ENCODE assay signal across 1 cellular context in genomic region chr3:63911395-63911900, GRCh38.
TF ChIP-seq lines count a peak whose summit lies in the region.

No MANE protein-coding gene starts in this region.

TF ChIP-seq in K562, 482 proteins besides CTCF, POLR2A, EP300 and RAD21:
- TF ChIP-seq PCBP1 (IDR thresholded peaks at IDR 0.05; ENCODE audit: low read depth, low read length, poor library complexity, severe bottlenecking) (peak; percentile 35), RBM34 (IDR thresholded peaks at IDR 0.05; ENCODE audit: borderline replicate concordance, insufficient read depth, low read length) (no peak), KLF10 (CRISPR knock-in tag; IDR thresholded peaks at IDR 0.05) (no peak), SRSF1 (IDR thresholded peaks at IDR 0.05; ENCODE audit: low read depth, low read length) (no peak), RBM25 (IDR thresholded peaks at IDR 0.05; ENCODE audit: low read depth, low read length, severe bottlenecking) (no peak), SAP30 (IDR thresholded peaks at IDR 0.05; ENCODE audit: borderline replicate concordance, insufficient read depth, low read depth, low read length, poor library complexity, severe bottlenecking) (peak; percentile 45), CREB3L1 (IDR thresholded peaks at IDR 0.05; ENCODE audit: borderline replicate concordance, low read depth) (0 out of 2 replicates have a peak, but pooled peaks have one; percentile 7), ZNF77 (CRISPR knock-in tag; IDR thresholded peaks at IDR 0.05) (no peak), MGA (IDR thresholded peaks at IDR 0.05) (peak; percentile 22; the same call in 1 of the 2 replicates), MYC (IDR thresholded peaks at IDR 0.05; ENCODE audit: low read depth, low read length) (0 out of 2 replicates have a peak, but pooled peaks have one; percentile 15), MYC (CRISPR knock-in tag; IDR thresholded peaks at IDR 0.05; ENCODE audit: borderline replicate concordance, low read depth) (no peak), USF2 (CRISPR knock-in tag; IDR thresholded peaks at IDR 0.05) (no peak), ZKSCAN1 (IDR thresholded peaks at IDR 0.05; ENCODE audit: low read depth, low read length) (0 out of 2 replicates have a peak, but pooled peaks have one; percentile 27)
- TF ChIP-seq, protein P1, sequence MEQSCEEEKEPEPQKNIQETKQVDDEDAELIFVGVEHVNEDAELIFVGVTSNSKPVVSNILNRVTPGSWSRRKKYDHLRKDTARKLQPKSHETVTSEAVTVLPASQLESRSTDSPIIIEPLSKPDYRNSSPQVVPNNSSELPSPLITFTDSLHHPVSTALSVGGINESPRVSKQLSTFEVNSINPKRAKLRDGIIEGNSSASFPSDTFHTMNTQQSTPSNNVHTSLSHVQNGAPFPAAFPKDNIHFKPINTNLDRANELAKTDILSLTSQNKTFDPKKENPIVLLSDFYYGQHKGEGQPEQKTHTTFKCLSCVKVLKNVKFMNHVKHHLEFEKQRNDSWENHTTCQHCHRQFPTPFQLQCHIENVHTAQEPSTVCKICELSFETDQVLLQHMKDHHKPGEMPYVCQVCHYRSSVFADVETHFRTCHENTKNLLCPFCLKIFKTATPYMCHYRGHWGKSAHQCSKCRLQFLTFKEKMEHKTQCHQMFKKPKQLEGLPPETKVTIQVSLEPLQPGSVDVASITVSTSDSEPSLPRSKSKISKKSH (CRISPR knock-in tag; IDR thresholded peaks at IDR 0.05), result no peak
- TF ChIP-seq, protein P2, sequence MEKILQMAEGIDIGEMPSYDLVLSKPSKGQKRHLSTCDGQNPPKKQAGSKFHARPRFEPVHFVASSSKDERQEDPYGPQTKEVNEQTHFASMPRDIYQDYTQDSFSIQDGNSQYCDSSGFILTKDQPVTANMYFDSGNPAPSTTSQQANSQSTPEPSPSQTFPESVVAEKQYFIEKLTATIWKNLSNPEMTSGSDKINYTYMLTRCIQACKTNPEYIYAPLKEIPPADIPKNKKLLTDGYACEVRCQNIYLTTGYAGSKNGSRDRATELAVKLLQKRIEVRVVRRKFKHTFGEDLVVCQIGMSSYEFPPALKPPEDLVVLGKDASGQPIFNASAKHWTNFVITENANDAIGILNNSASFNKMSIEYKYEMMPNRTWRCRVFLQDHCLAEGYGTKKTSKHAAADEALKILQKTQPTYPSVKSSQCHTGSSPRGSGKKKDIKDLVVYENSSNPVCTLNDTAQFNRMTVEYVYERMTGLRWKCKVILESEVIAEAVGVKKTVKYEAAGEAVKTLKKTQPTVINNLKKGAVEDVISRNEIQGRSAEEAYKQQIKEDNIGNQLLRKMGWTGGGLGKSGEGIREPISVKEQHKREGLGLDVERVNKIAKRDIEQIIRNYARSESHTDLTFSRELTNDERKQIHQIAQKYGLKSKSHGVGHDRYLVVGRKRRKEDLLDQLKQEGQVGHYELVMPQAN (IDR thresholded peaks at IDR 0.05; ENCODE audit: borderline replicate concordance), result peak; percentile 56; the same call in 1 of the 2 replicates
- TF ChIP-seq, protein P3, sequence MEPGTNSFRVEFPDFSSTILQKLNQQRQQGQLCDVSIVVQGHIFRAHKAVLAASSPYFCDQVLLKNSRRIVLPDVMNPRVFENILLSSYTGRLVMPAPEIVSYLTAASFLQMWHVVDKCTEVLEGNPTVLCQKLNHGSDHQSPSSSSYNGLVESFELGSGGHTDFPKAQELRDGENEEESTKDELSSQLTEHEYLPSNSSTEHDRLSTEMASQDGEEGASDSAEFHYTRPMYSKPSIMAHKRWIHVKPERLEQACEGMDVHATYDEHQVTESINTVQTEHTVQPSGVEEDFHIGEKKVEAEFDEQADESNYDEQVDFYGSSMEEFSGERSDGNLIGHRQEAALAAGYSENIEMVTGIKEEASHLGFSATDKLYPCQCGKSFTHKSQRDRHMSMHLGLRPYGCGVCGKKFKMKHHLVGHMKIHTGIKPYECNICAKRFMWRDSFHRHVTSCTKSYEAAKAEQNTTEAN (CRISPR knock-in tag; IDR thresholded peaks at IDR 0.05), result no peak
- TF ChIP-seq, protein P4, sequence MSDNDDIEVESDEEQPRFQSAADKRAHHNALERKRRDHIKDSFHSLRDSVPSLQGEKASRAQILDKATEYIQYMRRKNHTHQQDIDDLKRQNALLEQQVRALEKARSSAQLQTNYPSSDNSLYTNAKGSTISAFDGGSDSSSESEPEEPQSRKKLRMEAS (CRISPR knock-in tag; IDR thresholded peaks at IDR 0.05), result no peak
